ENCODE assay signal across 9 cellular contexts in genomic region chrX:78945186-78945912, GRCh38. TPM values are rescaled to one million over a fixed set of nuclear protein-coding genes. Genes with fewer than 3 reads are reported as not detected.
DNase-seq lines count a peak whose midpoint lies in the region; ATAC-seq and TF ChIP-seq lines count a peak whose summit lies in the region.
"Had no signal": no experiment of that assay in that cellular context is flagged by ENCODE, and none has a peak within 500 bp of the region (broad histone marks: within the 10 kb centered on the region; RNA-seq: fewer than 3 reads in every experiment).

P2RY10 (plus strand) TSS chrX:78945391; CDS start chrX:78960521, 15,130 bp downstream.

- H4K91ac ChIP-seq in neuronal stem cell (ENCODE audit: low read depth, low read length, poor library complexity), result no peak within 1 kb of the TSS

- H2BK5ac ChIP-seq in neuronal stem cell (ENCODE audit: low read length), result no peak within 1 kb of the TSS

- H3K27ac ChIP-seq in PC-3 (ENCODE audit: low read length) (no peak within 1 kb of the TSS), neuronal stem cell (replicated peaks; ENCODE audit: low read length) (no peak within 1 kb of the TSS), hepatocyte (no peak within 1 kb of the TSS)

- H3K9me3 ChIP-seq in PC-3 (ENCODE audit: low read length), result no peaks in the 10 kb centered on the region
- no peaks in the 10 kb centered on the region for H3K9me3 ChIP-seq in neuronal stem cell (replicated peaks in 1 of 2; ENCODE audit: control insufficient read depth in 2 of 2, insufficient read depth in 1 of 2, low read depth in 1 of 2, low read length in 2 of 2)
- peaks cover 3% of the 10 kb centered on the region for H3K9me3 ChIP-seq in hepatocyte (ENCODE audit: low read depth)

- CTCF ChIA-PET in PC-3 (lab: Charles Lee), result no interaction called here

- H3K27me3 ChIP-seq in PC-3 (ENCODE audit: low read length) (peaks cover 7% of the 10 kb centered on the region; the same call in 1 of the 2 replicates), neuronal stem cell (ENCODE audit: control insufficient read depth in 3 of 3, insufficient read depth in 3 of 3, low read depth in 1 of 3, low read length in 3 of 3) (no peaks in the 10 kb centered on the region), hepatocyte (no peaks in the 10 kb centered on the region)

- no TSS peak for BruUV-seq in PC-3 (replicated peaks; lab: Mats Ljungman, UMichigan)

- no peak within 1 kb of the TSS for H2AFZ ChIP-seq in PC-3 (ENCODE audit: low read length)
- no peak within 1 kb of the TSS for H2AFZ ChIP-seq in neuronal stem cell (ENCODE audit: low read length)
- no peak within 1 kb of the TSS for H2AFZ ChIP-seq in hepatocyte

- H3K79me2 ChIP-seq in PC-3 (ENCODE audit: low read length), result no peaks in the 10 kb centered on the region
- no peaks in the 10 kb centered on the region for H3K79me2 ChIP-seq in hepatocyte

- peak; percentile 63 for DNase-seq in activated effector memory CD4-positive, alpha-beta T cell treated with anti-CD3 and anti-CD28 coated beads, Interleukin-2, amount 50 U/mL, for 16 hours
- DNase-seq in PC-3 (no peak), neuronal stem cell (ENCODE audit: low spot score) (no peak), nucleus accumbens (lab: John Stamatoyannopoulos, UW) (no peak), hepatocyte (ENCODE audit: low spot score) (no peak)

- H3K18ac ChIP-seq in neuronal stem cell (ENCODE audit: low read length), result no peak within 1 kb of the TSS

- no peaks in the 10 kb centered on the region for H4K20me1 ChIP-seq in PC-3 (ENCODE audit: low read length)
- H4K20me1 ChIP-seq in hepatocyte (ENCODE audit: insufficient read depth, poor library complexity, severe bottlenecking), result no peaks in the 10 kb centered on the region

- H3K36me3 ChIP-seq in PC-3 (ENCODE audit: low read depth, low read length) (no peaks in the 10 kb centered on the region), neuronal stem cell (replicated peaks in 1 of 2; ENCODE audit: control insufficient read depth in 2 of 2, insufficient read depth in 2 of 2, low read length in 2 of 2) (no peaks in the 10 kb centered on the region), hepatocyte (replicated peaks; ENCODE audit: insufficient read depth, low read depth) (no peaks in the 10 kb centered on the region)

- no peak within 1 kb of the TSS for H2AK5ac ChIP-seq in neuronal stem cell (ENCODE audit: low read depth, low read length)

- no peak within 1 kb of the TSS for H2BK15ac ChIP-seq in neuronal stem cell (ENCODE audit: low read length)

- H3K4me3 ChIP-seq in GM12875 (ENCODE audit: low read depth, low read length), result peak within 1 kb of the TSS; percentile 53
- no peak within 1 kb of the TSS for H3K4me3 ChIP-seq in PC-3 (ENCODE audit: low read length)
- H3K4me3 ChIP-seq in neuronal stem cell (ENCODE audit: low read length in 2 of 2), result no peak within 1 kb of the TSS
- H3K4me3 ChIP-seq in hepatocyte, result no peak within 1 kb of the TSS

- intact Hi-C loops in PC-3 (cut with micrococcal nuclease), result no loop called here

- H3K4me2 ChIP-seq in PC-3 (ENCODE audit: low read length) (no peak within 1 kb of the TSS), neuronal stem cell (ENCODE audit: insufficient read depth, low read length, poor library complexity, severe bottlenecking) (no peak within 1 kb of the TSS), hepatocyte (no peak within 1 kb of the TSS)

- no peak within 1 kb of the TSS for H3K4ac ChIP-seq in neuronal stem cell (ENCODE audit: low read length)

- no peaks in the 10 kb centered on the region for H3F3A ChIP-seq in PC-3 (ENCODE audit: low read length, unreplicated experiment)

- WGBS in neuronal stem cell (ENCODE audit: extremely low coverage in 2 of 2, insufficient read length in 2 of 2, insufficient replicate concordance in 1 of 2), 2 donors, result no CpG with 5 or more reads among the region's 5 CpGs
- 54% methylated on average over 5 of the region's 5 CpGs for WGBS in hepatocyte (ENCODE audit: low lambda C conversion rate, missing lambda C conversion rate)

- H2BK120ac ChIP-seq in neuronal stem cell (ENCODE audit: low read depth, low read length), result no peak within 1 kb of the TSS

- TF ChIP-seq CTCF in GM12875 (IDR thresholded peaks at IDR 0.05; ENCODE audit: borderline replicate concordance, insufficient read depth, low read depth, low read length) (no peak), PC-3 (conservative IDR thresholded peaks at IDR 0.05; ENCODE audit: low read depth, low read length) (no peak), hepatocyte (IDR thresholded peaks at IDR 0.05; ENCODE audit: poor library complexity) (no peak)

- H3K9me2 ChIP-seq in PC-3 (replicated peaks; ENCODE audit: low read length) (no peaks in the 10 kb centered on the region), hepatocyte (replicated peaks; ENCODE audit: insufficient read depth) (no peaks in the 10 kb centered on the region)

- no peak within 1 kb of the TSS for H3K23ac ChIP-seq in neuronal stem cell (ENCODE audit: low read depth, low read length, poor library complexity)

- no peak within 1 kb of the TSS for H2BK12ac ChIP-seq in neuronal stem cell (ENCODE audit: low read length)

- ATAC-seq in GM21381 (IDR thresholded peaks at IDR 0.05; ENCODE audit: unreplicated experiment), result peak; percentile 77
- ATAC-seq in HG03575 (IDR thresholded peaks at IDR 0.05; ENCODE audit: extremely low read depth, insufficient number of reproducible peaks, low FRiP score, unreplicated experiment), result peak; percentile 60
- ATAC-seq in PC-3, result no peak
- ATAC-seq: HCT116 had no signal

- H4K8ac ChIP-seq in neuronal stem cell (ENCODE audit: low read depth, low read length), result no peak within 1 kb of the TSS

- H3K9ac ChIP-seq in PC-3 (ENCODE audit: low read length) (no peak within 1 kb of the TSS), neuronal stem cell (ENCODE audit: low read depth, low read length, poor library complexity) (no peak within 1 kb of the TSS)

- POLR2A ChIA-PET in PC-3 (lab: Charles Lee; ENCODE audit: unreplicated experiment), result no interaction called here

- no peaks in the 10 kb centered on the region for H3K79me1 ChIP-seq in neuronal stem cell (ENCODE audit: low read depth, low read length)

- no peaks in the 10 kb centered on the region for H3K4me1 ChIP-seq in PC-3 (ENCODE audit: insufficient read depth, low read length)
- no peaks in the 10 kb centered on the region for H3K4me1 ChIP-seq in neuronal stem cell (ENCODE audit: control insufficient read depth in 2 of 2, insufficient read depth in 1 of 2, low read depth in 1 of 2, low read length in 2 of 2)
- no peaks in the 10 kb centered on the region for H3K4me1 ChIP-seq in hepatocyte (ENCODE audit: insufficient read depth)

- no peak within 1 kb of the TSS for H3K14ac ChIP-seq in neuronal stem cell (ENCODE audit: low read length)

RNA-seq across cellular contexts. Expression of gene P2RY10, which starts in this region (rescaled TPM):
- not detected in 2 replicates for total RNA-seq in PC-3 (2014; rRNA removed)
- polyA plus RNA-seq in neuronal stem cell (2013, experiment 1 of 2), result not detected
- not detected for polyA plus RNA-seq in neuronal stem cell (2013, experiment 2 of 2)
- total RNA-seq in hepatocyte, result not detected in 2 replicates
- polyA plus RNA-seq in hepatocyte, result not detected in 2 replicates
